ENCODE assay signal across 8 cellular contexts in the genomic region with DNA sequence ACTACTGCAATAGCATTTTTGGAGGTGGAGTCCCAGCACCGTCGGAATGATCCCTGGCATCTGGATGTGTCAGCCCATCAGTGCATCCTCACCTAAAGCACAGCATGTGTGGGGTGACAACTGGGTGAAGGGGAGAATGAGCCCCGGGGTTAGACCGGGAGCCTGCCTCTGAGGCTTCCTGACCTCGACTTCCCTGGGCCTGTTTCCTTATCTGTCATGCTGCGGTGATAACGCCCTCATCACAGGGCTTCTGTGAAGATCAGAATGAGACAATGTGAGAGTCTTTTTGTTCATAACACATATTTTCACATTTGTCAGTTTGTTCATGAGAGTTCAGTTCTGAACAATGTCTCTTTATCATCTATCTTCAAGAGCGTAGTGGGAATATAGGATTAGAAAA. TPM values are rescaled to one million over a fixed set of nuclear protein-coding genes. Genes with fewer than 3 reads are reported as not detected.
DNase-seq lines count a peak whose midpoint lies in the region; ATAC-seq, FAIRE-seq and TF ChIP-seq lines count a peak whose summit lies in the region.

No MANE protein-coding gene starts in this region.

- H3K4me3 Mint-ChIP-seq in activated T-cell treated with anti-CD3 and anti-CD28 coated beads, Interleukin-2, amount 50 U/mL, for 4 hours, result no peak overlapping the region
- no peak overlapping the region for H3K4me3 Mint-ChIP-seq in activated T-cell treated with anti-CD3 and anti-CD28 coated beads, Interleukin-2, amount 50 U/mL, for 24 hours
- no peak overlapping the region for H3K4me3 Mint-ChIP-seq in mesothelial cell of epicardium

- no peak for FAIRE-seq in HTR-8/SVneo (lab: Jason Lieb, UNC)

- H3K4me1 Mint-ChIP-seq in activated T-cell treated with anti-CD3 and anti-CD28 coated beads, Interleukin-2, amount 50 U/mL, for 4 hours (ENCODE audit: low read depth), result no peaks in the 10 kb centered on the region
- H3K4me1 Mint-ChIP-seq in activated T-cell treated with anti-CD3 and anti-CD28 coated beads, Interleukin-2, amount 50 U/mL, for 24 hours (ENCODE audit: low read depth), result no peaks in the 10 kb centered on the region
- peaks cover 26% of the 10 kb centered on the region for H3K4me1 Mint-ChIP-seq in mesothelial cell of epicardium

- in situ Hi-C loops in transverse colon (cut with MboI; ENCODE audit: low pct_ligation_motif_present in 1 of 4, low pct_unique_long_range_greater_than_20kb in 1 of 4, low sequenced_read_pairs in 3 of 4), result no loop called here

- H3K36me3 ChIP-seq in transverse colon, result no peaks in the 10 kb centered on the region

- no peak for TF ChIP-seq EP300 in transverse colon (IDR thresholded peaks at IDR 0.05; ENCODE audit: low read depth)

- H3K27me3 Mint-ChIP-seq in activated T-cell treated with anti-CD3 and anti-CD28 coated beads, Interleukin-2, amount 50 U/mL, for 4 hours (ENCODE audit: low read depth), result peaks cover 24% of the 10 kb centered on the region
- H3K27me3 Mint-ChIP-seq in activated T-cell treated with anti-CD3 and anti-CD28 coated beads, Interleukin-2, amount 50 U/mL, for 24 hours, result peaks cover 31% of the 10 kb centered on the region
- H3K27me3 Mint-ChIP-seq in mesothelial cell of epicardium (ENCODE audit: low read depth), result no peaks in the 10 kb centered on the region

- no peaks in the 10 kb centered on the region for H3K27me3 ChIP-seq in transverse colon

- no peak for DNase-seq in activated T-cell treated with anti-CD3 and anti-CD28 coated beads, Interleukin-2, amount 50 U/mL, for 4 hours
- DNase-seq in activated T-cell treated with anti-CD3 and anti-CD28 coated beads, Interleukin-2, amount 50 U/mL, for 24 hours, result no peak
- no peak for DNase-seq in coronary artery (ENCODE audit: low spot score)
- DNase-seq in mesothelial cell of epicardium (ENCODE audit: low spot score in 2 of 2, unreplicated experiment in 2 of 2), result no peak
- DNase-seq in transverse colon, result no peak
- no peak for DNase-seq in HTR-8/SVneo (ENCODE audit: insufficient read length, low spot score)
- no peak for DNase-seq in NCI-H510A (lab: John Stamatoyannopoulos, UW)

- TF ChIP-seq CTCF in coronary artery (IDR thresholded peaks at IDR 0.05) (no peak), mesothelial cell of epicardium (IDR thresholded peaks at IDR 0.05; ENCODE audit: unreplicated experiment) (no peak), transverse colon (IDR thresholded peaks at IDR 0.05) (no peak)

- H3K9me3 ChIP-seq in transverse colon, result no peaks in the 10 kb centered on the region

- WGBS in transverse colon (ENCODE audit: low coverage in 1 of 2), 2 donors, result 47 to 65% methylated on average over 2 to 8 of the region's 8 CpGs

- no peak overlapping the region for H3K27ac Mint-ChIP-seq in activated T-cell treated with anti-CD3 and anti-CD28 coated beads, Interleukin-2, amount 50 U/mL, for 24 hours
- peak overlapping the region; percentile 95 for H3K27ac Mint-ChIP-seq in mesothelial cell of epicardium

- no peaks in the 10 kb centered on the region for H3K9me3 Mint-ChIP-seq in activated T-cell treated with anti-CD3 and anti-CD28 coated beads, Interleukin-2, amount 50 U/mL, for 4 hours
- no peaks in the 10 kb centered on the region for H3K9me3 Mint-ChIP-seq in activated T-cell treated with anti-CD3 and anti-CD28 coated beads, Interleukin-2, amount 50 U/mL, for 24 hours
- H3K9me3 Mint-ChIP-seq in mesothelial cell of epicardium, result peaks cover 14% of the 10 kb centered on the region

- TF ChIP-seq POLR2A in transverse colon (IDR thresholded peaks at IDR 0.05), result no peak

- no peaks in the 10 kb centered on the region for H3K36me3 Mint-ChIP-seq in activated T-cell treated with anti-CD3 and anti-CD28 coated beads, Interleukin-2, amount 50 U/mL, for 4 hours (ENCODE audit: insufficient read depth)
- no peaks in the 10 kb centered on the region for H3K36me3 Mint-ChIP-seq in activated T-cell treated with anti-CD3 and anti-CD28 coated beads, Interleukin-2, amount 50 U/mL, for 24 hours (ENCODE audit: low read depth)
- H3K36me3 Mint-ChIP-seq in mesothelial cell of epicardium, result no peaks in the 10 kb centered on the region

- ATAC-seq in activated T-cell treated with anti-CD3 and anti-CD28 coated beads, Interleukin-2, amount 50 U/mL, for 4 hours, result peak; percentile 25 to 43
- no peak for ATAC-seq in HG03139 (IDR thresholded peaks at IDR 0.05; ENCODE audit: unreplicated experiment)

- peak overlapping the region; percentile 93 to 96 for H3K27ac ChIP-seq in coronary artery
- H3K27ac ChIP-seq in transverse colon, result peak overlapping the region; percentile 75 to 86 (median 80)

- H3K4me3 ChIP-seq in coronary artery (peak overlapping the region; percentile 11), transverse colon (no peak overlapping the region)

- peaks cover 0 to 21% (median 14%) of the 10 kb centered on the region in 4 donors for H3K4me1 ChIP-seq in transverse colon

- intact Hi-C loops in transverse colon (cut with DNase I; ENCODE audit: low total_unique reads), result no loop called here

RNA-seq across cellular contexts. Expression of a gene that starts 31.1 kb away (rescaled TPM):
- total RNA-seq in activated T-cell treated with anti-CD3 and anti-CD28 coated beads, Interleukin-2, amount 50 U/mL, for 4 hours, result not detected
- total RNA-seq in mesothelial cell of epicardium, result 8.4 to 11.2 TPM (median 9.2 TPM) in 3 replicates
- total RNA-seq in transverse colon, result 100 to 1,000 TPM in 2 of 4 donors, 10 to 100 TPM in 2; 81.9 to 209 (median 115) TPM
